Comparison of ENCODE assay signal across 24 cellular contexts in the genomic region with DNA sequence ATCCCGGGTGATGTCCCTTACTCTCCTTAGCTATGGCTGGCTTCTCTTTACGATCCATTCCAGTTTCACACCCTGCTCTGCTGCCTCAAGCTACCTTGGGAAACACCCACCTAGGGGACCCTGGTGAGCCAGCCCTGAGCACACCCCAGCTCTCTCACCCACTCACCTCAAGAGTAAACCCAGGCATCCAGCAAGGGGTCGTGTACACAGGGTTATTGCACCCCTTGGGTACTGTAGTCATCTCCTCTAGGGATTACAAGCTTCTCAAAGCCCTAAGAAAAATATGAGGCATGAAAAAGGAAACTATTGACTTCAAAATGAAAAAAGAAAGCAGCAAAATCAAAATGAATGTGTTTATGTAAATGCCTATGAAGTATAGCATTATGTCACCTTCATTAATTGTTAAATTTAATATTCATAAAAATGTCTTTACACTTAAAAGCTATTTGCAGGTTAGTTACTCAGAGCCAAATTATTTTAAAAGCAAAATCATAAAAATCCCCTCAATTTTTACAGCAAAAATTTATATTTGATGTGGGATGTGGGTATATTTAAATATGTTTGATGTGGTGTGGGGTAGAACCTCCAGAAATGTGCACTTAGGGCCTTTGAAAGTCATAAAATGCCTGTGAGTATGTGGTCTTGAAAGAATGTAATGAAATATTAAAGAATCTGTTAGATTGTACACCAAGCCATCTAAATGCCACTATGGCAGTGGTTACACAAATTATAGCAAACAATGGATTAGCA.
"Had no signal": no experiment of that assay in that cellular context is flagged by ENCODE, and none has a peak within 500 bp of the region (broad histone marks: within the 10 kb centered on the region; RNA-seq: fewer than 3 reads in every experiment).

No MANE protein-coding gene starts in this region.

- ATAC-seq: HepG2, K562, Panc1, PC-3 had no signal

- H3K4me3 ChIP-seq: K562 had no signal

- H3K4me2 ChIP-seq: KMS-11, SK-N-SH had no signal

- H3K9me3 ChIP-seq: SK-N-SH had no signal

- H3K27ac ChIP-seq: KMS-11, RWPE1 had no signal

- H3K9ac ChIP-seq: KMS-11, SK-N-SH had no signal

- DNase-seq: IMR-90, Kasumi-1, MM.1S, NCI-H1092 treated with DMSO at 0.1 percent for 48 hours, NCI-H1436, NCI-H187, NCI-H2029, NCI-H2081 treated with DMSO at 0.1 percent for 48 hours, NCI-H2171, NCI-H226, NCI-H446, NCI-H510A, NCI-H524 treated with DMSO at 0.1 percent for 48 hours, NCI-H69, NCI-H774, PC-3, SHP77, SK-N-SH, SW 1271 had no signal
